24 cellular contexts compared by ENCODE assay signal in genomic region chrX:2700405-2701320, GRCh38. TPM values are rescaled to one million over a fixed set of nuclear protein-coding genes. Genes with fewer than 3 reads are reported as not detected.
DNase-seq lines count a peak whose midpoint lies in the region; ATAC-seq lines count a peak whose summit lies in the region.
"Had no signal": no experiment of that assay in that cellular context is flagged by ENCODE, and none has a peak within 500 bp of the region (broad histone marks: within the 10 kb centered on the region; RNA-seq: fewer than 3 reads in every experiment).

No MANE protein-coding gene starts in this region.

- ATAC-seq in activated T-helper 17 cell treated with anti-CD3 and anti-CD28 coated beads, Interleukin-2, amount 50 U/mL, for 72 hours (replicated peaks) = no peak
- ATAC-seq in naive B cell (ENCODE audit: low read depth in 2 of 2) (no peak), HG03097 (IDR thresholded peaks at IDR 0.05; ENCODE audit: low FRiP score, unreplicated experiment) (no peak)
- ATAC-seq: mucosa of descending colon, upper lobe of right lung had no signal

- H3K36me3 ChIP-seq in CD4-positive, alpha-beta memory T cell (ENCODE audit: insufficient read depth, low read length) = peaks cover 9% of the 10 kb centered on the region
- H3K36me3 ChIP-seq: upper lobe of right lung had no signal

- H3K27ac ChIP-seq in CD4-positive, alpha-beta memory T cell (ENCODE audit: low read depth, low read length) = no peak overlapping the region
- H3K27ac ChIP-seq: brain microvascular endothelial cell, dorsolateral prefrontal cortex, HL-60, SK-N-MC, upper lobe of right lung had no signal

- H3K4me1 Mint-ChIP-seq in T-helper 2 cell treated with Interferon-gamma antibody and Interleukin-4, amounts not matched to agents 5 μg/mL and 100 μg/mL, for 36 hours (ENCODE audit: low read depth) = peaks cover 92% of the 10 kb centered on the region
- peaks cover 80 to 100% (median 90%) of the 10 kb centered on the region in 4 donors for H3K4me1 Mint-ChIP-seq in CD4-positive, alpha-beta memory T cell
- peaks cover 83% of the 10 kb centered on the region for H3K4me1 Mint-ChIP-seq in activated T-helper 17 cell treated with anti-CD3 and anti-CD28 coated beads, Interleukin-2, amount 50 U/mL, for 72 hours
- peaks cover 55 to 73% (median 64%) of the 10 kb centered on the region in 3 donors for H3K4me1 Mint-ChIP-seq in naive B cell

- no peak overlapping the region for H3K4me3 ChIP-seq in CD4-positive, alpha-beta memory T cell (ENCODE audit: low read length in 2 of 2)
- H3K4me3 ChIP-seq: dorsolateral prefrontal cortex, esophagus squamous epithelium, mucosa of descending colon, Peyer's patch, SK-N-MC, upper lobe of right lung had no signal

- DNase-seq in T-helper 2 cell treated with Interferon-gamma antibody and Interleukin-4, amounts not matched to agents 5 μg/mL and 100 μg/mL, for 36 hours (ENCODE audit: low spot score) = no peak
- DNase-seq in T-helper 2 cell (no peak), naive B cell (no peak), NCI-H1694 treated with DMSO at 0.1 percent for 48 hours (lab: John Stamatoyannopoulos, UW) (no peak), medulla oblongata (ENCODE audit: extremely low spot score) (no peak)
- no peak for DNase-seq in CD4-positive, alpha-beta memory T cell
- DNase-seq: 8988T; activated CD8-positive, alpha-beta memory T cell treated with anti-CD3 and anti-CD28 coated beads for 24 hours; brain microvascular endothelial cell; EL; esophagus squamous epithelium; kidney glomerular epithelial cell; mucosa of descending colon; NCI-H1105 treated with DMSO at 0.1 percent for 48 hours; NCI-H2171; NCI-H774; stimulated activated naive CD4-positive, alpha-beta T cell; upper lobe of right lung had no signal

- H3K4me3 Mint-ChIP-seq in T-helper 2 cell treated with Interferon-gamma antibody and Interleukin-4, amounts not matched to agents 5 μg/mL and 100 μg/mL, for 36 hours = peak overlapping the region; percentile 30
- H3K4me3 Mint-ChIP-seq in CD4-positive, alpha-beta memory T cell = peak overlapping the region in 5 of 8 donors; percentile 5 to 76 (median 38)
- peak overlapping the region; percentile 80 for H3K4me3 Mint-ChIP-seq in activated T-helper 17 cell treated with anti-CD3 and anti-CD28 coated beads, Interleukin-2, amount 50 U/mL, for 72 hours
- H3K4me3 Mint-ChIP-seq in naive B cell = peak overlapping the region in 5 of 8 donors; percentile 20 to 88 (median 68)

- POLR2A ChIA-PET in CD4-positive, alpha-beta memory T cell (lab: Charles Lee; ENCODE audit: partially characterized antibody) = no interaction called here

- CTCF ChIA-PET in CD4-positive, alpha-beta memory T cell (lab: Charles Lee; ENCODE audit: partially characterized antibody) = no interaction called here

- no peaks in the 10 kb centered on the region for H3K9me3 ChIP-seq in CD4-positive, alpha-beta memory T cell (ENCODE audit: control insufficient read depth in 1 of 2, low read length in 2 of 2)
- H3K9me3 ChIP-seq: esophagus squamous epithelium, mucosa of descending colon, Peyer's patch, upper lobe of right lung had no signal

- no peaks in the 10 kb centered on the region for H3K27me3 ChIP-seq in CD4-positive, alpha-beta memory T cell (ENCODE audit: insufficient read depth, low read length)
- H3K27me3 ChIP-seq: brain microvascular endothelial cell, esophagus squamous epithelium, Peyer's patch, upper lobe of right lung had no signal

- peaks cover 83% of the 10 kb centered on the region for H3K36me3 Mint-ChIP-seq in T-helper 2 cell treated with Interferon-gamma antibody and Interleukin-4, amounts not matched to agents 5 μg/mL and 100 μg/mL, for 36 hours (ENCODE audit: low read depth)
- H3K36me3 Mint-ChIP-seq in CD4-positive, alpha-beta memory T cell = peaks cover 26 to 63% of the 10 kb centered on the region in 2 donors
- H3K36me3 Mint-ChIP-seq in activated T-helper 17 cell treated with anti-CD3 and anti-CD28 coated beads, Interleukin-2, amount 50 U/mL, for 72 hours (ENCODE audit: low read depth) = peaks cover 100% of the 10 kb centered on the region
- H3K36me3 Mint-ChIP-seq in naive B cell = peaks cover 10 to 17% of the 10 kb centered on the region in 2 donors

- peak overlapping the region; percentile 27 for H3K27ac Mint-ChIP-seq in T-helper 2 cell treated with Interferon-gamma antibody and Interleukin-4, amounts not matched to agents 5 μg/mL and 100 μg/mL, for 36 hours
- H3K27ac Mint-ChIP-seq in CD4-positive, alpha-beta memory T cell = peak overlapping the region; percentile 33 to 93 (median 86)
- H3K27ac Mint-ChIP-seq in activated T-helper 17 cell treated with anti-CD3 and anti-CD28 coated beads, Interleukin-2, amount 50 U/mL, for 72 hours = peak overlapping the region; percentile 76
- peak overlapping the region in 3 of 6 donors; percentile 27 to 90 (median 29) for H3K27ac Mint-ChIP-seq in naive B cell

- peaks cover 99% of the 10 kb centered on the region for H3K4me1 ChIP-seq in CD4-positive, alpha-beta memory T cell (ENCODE audit: insufficient read depth, low read length)

- intact Hi-C loops in CD4-positive, alpha-beta memory T cell (cut with micrococcal nuclease) = no loop called here

- H3K27me3 Mint-ChIP-seq in T-helper 2 cell treated with Interferon-gamma antibody and Interleukin-4, amounts not matched to agents 5 μg/mL and 100 μg/mL, for 36 hours (ENCODE audit: low read depth) = no peaks in the 10 kb centered on the region
- H3K27me3 Mint-ChIP-seq in CD4-positive, alpha-beta memory T cell = no peaks in the 10 kb centered on the region
- no peaks in the 10 kb centered on the region for H3K27me3 Mint-ChIP-seq in activated T-helper 17 cell treated with anti-CD3 and anti-CD28 coated beads, Interleukin-2, amount 50 U/mL, for 72 hours
- H3K27me3 Mint-ChIP-seq in naive B cell = no peaks in the 10 kb centered on the region

- peaks cover 7% of the 10 kb centered on the region for H3K9me3 Mint-ChIP-seq in T-helper 2 cell treated with Interferon-gamma antibody and Interleukin-4, amounts not matched to agents 5 μg/mL and 100 μg/mL, for 36 hours
- H3K9me3 Mint-ChIP-seq in CD4-positive, alpha-beta memory T cell = peaks cover 0 to 6% (median 0%) of the 10 kb centered on the region in 8 donors
- H3K9me3 Mint-ChIP-seq in activated T-helper 17 cell treated with anti-CD3 and anti-CD28 coated beads, Interleukin-2, amount 50 U/mL, for 72 hours = peaks cover 5% of the 10 kb centered on the region
- H3K9me3 Mint-ChIP-seq in naive B cell = peaks cover 0 to 7% (median 0%) of the 10 kb centered on the region in 7 donors

RNA-seq across cellular contexts. Expression of gene CD99, which starts 9.6 kb away (rescaled TPM):
- 100 to 1,000 TPM; 283 to 289 TPM for total RNA-seq in CD4-positive, alpha-beta memory T cell
- polyA plus RNA-seq in CD4-positive, alpha-beta memory T cell = 100 to 1,000 TPM; 388 to 400 TPM
- total RNA-seq in activated T-helper 17 cell treated with anti-CD3 and anti-CD28 coated beads, Interleukin-2, amount 50 U/mL, for 72 hours = 100 to 1,000 TPM; 157 to 231 TPM
- polyA plus RNA-seq in naive B cell (ENCODE audit: low read depth in 6 of 6) = 100 to 1,000 TPM in 4 of 6 donors, 10 to 100 TPM in 2; 85.3 to 132 (median 119) TPM

RNA-seq across cellular contexts. Expression of gene XG, which starts 51.2 kb away (rescaled TPM):
- total RNA-seq in CD4-positive, alpha-beta memory T cell = under 1 TPM in 1 of 2 experiments, not detected in 1; 0.32 TPM
- not detected for polyA plus RNA-seq in CD4-positive, alpha-beta memory T cell
- under 1 TPM in 1 of 2 donors, not detected in 1; 0.34 TPM for total RNA-seq in activated T-helper 17 cell treated with anti-CD3 and anti-CD28 coated beads, Interleukin-2, amount 50 U/mL, for 72 hours
- polyA plus RNA-seq in naive B cell (ENCODE audit: low read depth in 6 of 6) = 1 to 10 TPM in 1 of 6 donors, under 1 TPM in 3, not detected in 2; 0.58 to 2.8 (median 0.66) TPM

Comparison
In these comparisons a context has a peak if more than half of its experiments do, and no peak if none do; other contexts are left out.
1. H3K4me3 Mint-ChIP-seq: peak in every context shown above with its lines; median percentile 80 in activated T-helper 17 cell treated with anti-CD3 and anti-CD28 coated beads, Interleukin-2, amount 50 U/mL, for 72 hours; 68 in naive B cell; 38 in CD4-positive, alpha-beta memory T cell; 30 in T-helper 2 cell treated with Interferon-gamma antibody and Interleukin-4, amounts not matched to agents 5 μg/mL and 100 μg/mL, for 36 hours.